1 cellular context compared by ENCODE assay signal in the genomic region with DNA sequence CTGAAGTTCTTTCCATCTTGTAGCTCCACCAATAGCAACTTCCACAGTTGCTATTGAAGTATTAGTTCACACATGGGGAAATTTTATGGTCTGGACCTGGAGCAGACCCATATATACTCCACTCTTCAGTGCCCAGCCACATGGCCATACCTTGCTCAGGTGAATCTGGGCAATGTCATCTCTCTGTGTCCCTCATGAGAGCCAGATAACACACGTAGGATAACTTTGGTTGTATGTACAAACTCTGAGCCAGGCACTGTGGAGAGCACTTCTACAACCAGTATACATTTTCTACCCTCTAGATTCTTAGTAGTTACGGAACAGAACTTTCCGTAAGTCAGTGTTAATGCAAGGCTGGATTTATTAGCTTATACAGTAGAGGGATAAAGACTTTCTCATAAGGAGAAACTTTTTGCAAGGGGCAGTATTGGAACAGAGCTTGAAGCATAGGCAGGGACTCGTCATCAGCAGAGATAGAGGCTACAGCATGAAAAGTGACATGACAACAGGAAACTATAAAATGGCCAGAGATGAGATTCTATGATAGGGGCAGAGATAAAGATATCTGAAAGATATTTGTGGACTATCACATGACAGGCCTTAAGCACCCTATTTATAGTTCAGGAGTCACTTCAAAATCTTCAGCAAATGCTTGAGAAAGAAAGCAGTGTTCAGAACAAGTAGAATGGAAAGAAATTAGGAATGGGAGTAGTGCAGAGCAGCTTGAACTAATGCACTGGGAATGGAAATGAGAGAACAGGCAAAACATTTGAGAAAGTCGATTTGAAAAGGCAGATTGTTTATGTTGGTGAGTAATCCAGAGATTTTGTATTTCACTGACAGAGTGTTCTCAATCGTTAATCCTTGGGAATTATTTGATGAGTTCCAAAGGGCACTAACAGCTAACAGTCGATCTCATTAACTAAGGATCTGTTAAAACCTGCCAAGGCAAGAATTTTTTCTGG.
TF ChIP-seq lines count a peak whose summit lies in the region.

No MANE protein-coding gene starts in this region.

TF ChIP-seq in IMR-90, 13 proteins besides CTCF, POLR2A, EP300 and RAD21 (continued from another document):
- TF ChIP-seq, protein P1, sequence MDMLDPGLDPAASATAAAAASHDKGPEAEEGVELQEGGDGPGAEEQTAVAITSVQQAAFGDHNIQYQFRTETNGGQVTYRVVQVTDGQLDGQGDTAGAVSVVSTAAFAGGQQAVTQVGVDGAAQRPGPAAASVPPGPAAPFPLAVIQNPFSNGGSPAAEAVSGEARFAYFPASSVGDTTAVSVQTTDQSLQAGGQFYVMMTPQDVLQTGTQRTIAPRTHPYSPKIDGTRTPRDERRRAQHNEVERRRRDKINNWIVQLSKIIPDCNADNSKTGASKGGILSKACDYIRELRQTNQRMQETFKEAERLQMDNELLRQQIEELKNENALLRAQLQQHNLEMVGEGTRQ (IDR thresholded peaks at IDR 0.05; ENCODE audit: low read depth, low read length): no peak
- TF ChIP-seq BHLHE40 (IDR thresholded peaks at IDR 0.05; ENCODE audit: low read depth, low read length) (no peak), FOS (IDR thresholded peaks at IDR 0.05; ENCODE audit: low read depth, low read length) (no peak), MAFK (IDR thresholded peaks at IDR 0.05; ENCODE audit: low read depth, low read length) (no peak), RCOR1 (IDR thresholded peaks at IDR 0.05; ENCODE audit: insufficient replicate concordance, low read length) (no peak), SMC3 (IDR thresholded peaks at IDR 0.05; ENCODE audit: low read depth, low read length) (no peak)
TF ChIP-seq in IMR-90: peak in this region for 0.
